In genomic region chr14:24436355-24437019, GRCh38 we compare ENCODE assay signal across 8 cellular contexts. TPM values are rescaled to one million over a fixed set of nuclear protein-coding genes. Genes with fewer than 3 reads are reported as not detected.
DNase-seq lines count a peak whose midpoint lies in the region; ATAC-seq and TF ChIP-seq lines count a peak whose summit lies in the region.

No MANE protein-coding gene starts in this region.

- H3K4me3 ChIP-seq in DOHH2 (ENCODE audit: low read length) (peak overlapping the region; percentile 53), HEK293 (ENCODE audit: low read depth, low read length) (no peak overlapping the region), fibroblast of lung (replicated peaks in 1 of 4; ENCODE audit: control extremely low read depth in 1 of 4, insufficient read depth in 1 of 4, low read depth in 3 of 4, low read length in 4 of 4) (no peak overlapping the region)

- H3K36me3 ChIP-seq in DOHH2 (ENCODE audit: control insufficient read depth, low read length): peaks cover 84% of the 10 kb centered on the region
- peaks cover 5 to 95% of the 10 kb centered on the region in 2 experiments for H3K36me3 ChIP-seq in HEK293 (ENCODE audit: control insufficient read depth in 2 of 2, insufficient read depth in 1 of 2, low read length in 2 of 2)
- peaks cover 40% of the 10 kb centered on the region for H3K36me3 ChIP-seq in fibroblast of lung (ENCODE audit: control insufficient read depth, insufficient read depth, low read length)

- no peaks in the 10 kb centered on the region for H3K9me3 ChIP-seq in DOHH2 (ENCODE audit: control insufficient read depth, insufficient read depth, low read length)
- H3K9me3 ChIP-seq in HEK293 (ENCODE audit: control insufficient read depth, insufficient read depth, low read depth, low read length): no peaks in the 10 kb centered on the region
- no peaks in the 10 kb centered on the region for H3K9me3 ChIP-seq in fibroblast of lung (ENCODE audit: control insufficient read depth, insufficient read depth, low read depth, low read length)

- DNase-seq in NCI-H226: peak; percentile 31
- peak; percentile 56 for DNase-seq in activated CD4-positive, alpha-beta memory T cell treated with anti-CD3 and anti-CD28 coated beads for 36 hours
- peak; percentile 61 to 87 for DNase-seq in fibroblast of lung (ENCODE audit: low read depth in 2 of 2)
- peak; percentile 39 for DNase-seq in nephron progenitor cell
- no peak for DNase-seq in NK-92 (lab: John Stamatoyannopoulos, UW; ENCODE audit: unreplicated experiment)

- no peaks in the 10 kb centered on the region for H3K27me3 Mint-ChIP-seq in activated CD4-positive, alpha-beta memory T cell treated with anti-CD3 and anti-CD28 coated beads for 36 hours
- peaks cover 2% of the 10 kb centered on the region for H3K27me3 Mint-ChIP-seq in nephron progenitor cell (ENCODE audit: low read depth, poor library complexity)

- POLR2A ChIA-PET in HEK293 (lab: Yijun Ruan, JAX): interaction anchor here (0.9 to 2.9 kb wide), 11 partner anchors 58 to 248 kb away, joined by 3 to 11 read pairs (median 4); partner anchors contain the start of genes IPO4 and TINF2
- POLR2A ChIA-PET in activated CD4-positive, alpha-beta memory T cell treated with anti-CD3 and anti-CD28 coated beads for 36 hours (lab: Charles Lee): interaction anchor here (0.9 to 1.9 kb wide), 5 partner anchors 9 to 125 kb away, joined by 3 to 9 read pairs (median 5); partner anchors contain the start of gene LTB4R

- no peaks in the 10 kb centered on the region for H3K9me2 ChIP-seq in DOHH2 (replicated peaks; ENCODE audit: control insufficient read depth, low read length)

- intact Hi-C loops in activated CD4-positive, alpha-beta memory T cell treated with anti-CD3 and anti-CD28 coated beads for 36 hours (cut with micrococcal nuclease): loop anchor here (1.0 kb wide), 1 partner anchor 104 kb away; no protein-coding TSS in a partner anchor

- ATAC-seq in GM21717 (IDR thresholded peaks at IDR 0.05; ENCODE audit: unreplicated experiment): no peak

- peaks cover 3% of the 10 kb centered on the region; the same call in 1 of the 2 replicates for H4K20me1 ChIP-seq in DOHH2 (ENCODE audit: control insufficient read depth, insufficient read depth, low read depth, low read length)
- H4K20me1 ChIP-seq in fibroblast of lung (ENCODE audit: control insufficient read depth, extremely low read depth, insufficient read depth, low read length): no peaks in the 10 kb centered on the region

- H3K27me3 ChIP-seq in DOHH2 (ENCODE audit: control insufficient read depth, low read length) (no peaks in the 10 kb centered on the region), fibroblast of lung (ENCODE audit: control insufficient read depth, insufficient read depth, low read length) (no peaks in the 10 kb centered on the region)

- TF ChIP-seq CTCF in DOHH2 (IDR thresholded peaks at IDR 0.05; ENCODE audit: low read depth, low read length, poor library complexity, severe bottlenecking): peak; percentile 89
- no peak for TF ChIP-seq CTCF in HEK293 (tag by site-specific recombination; IDR thresholded peaks at IDR 0.05)
- peak; percentile 80 to 83 for TF ChIP-seq CTCF in fibroblast of lung (conservative IDR thresholded peaks at IDR 0.05 in 1 of 2, IDR thresholded peaks at IDR 0.05 in 1 of 2; ENCODE audit: low read depth in 1 of 2, low read length in 2 of 2)
- peak; percentile 74 for TF ChIP-seq CTCF in nephron progenitor cell (IDR thresholded peaks at IDR 0.05)

- H3F3A ChIP-seq in DOHH2 (ENCODE audit: control insufficient read depth, insufficient read depth): peaks cover 3% of the 10 kb centered on the region; the same call in 1 of the 2 replicates

- no peak overlapping the region for H3K9ac ChIP-seq in fibroblast of lung (ENCODE audit: insufficient read depth, low read length)

- H3K4me1 Mint-ChIP-seq in activated CD4-positive, alpha-beta memory T cell treated with anti-CD3 and anti-CD28 coated beads for 36 hours (ENCODE audit: low read depth): peaks cover 54% of the 10 kb centered on the region
- peaks cover 46% of the 10 kb centered on the region for H3K4me1 Mint-ChIP-seq in nephron progenitor cell

- H3K27ac ChIP-seq in DOHH2 (ENCODE audit: low read depth, low read length) (peak overlapping the region; percentile 72), HEK293 (ENCODE audit: extremely low read depth, low read depth, low read length) (no peak overlapping the region), fibroblast of lung (ENCODE audit: insufficient read depth, low read length) (no peak overlapping the region)

- H3K36me3 Mint-ChIP-seq in activated CD4-positive, alpha-beta memory T cell treated with anti-CD3 and anti-CD28 coated beads for 36 hours: peaks cover 51% of the 10 kb centered on the region
- peaks cover 48% of the 10 kb centered on the region for H3K36me3 Mint-ChIP-seq in nephron progenitor cell (ENCODE audit: low read depth)

- peak overlapping the region; percentile 70 for H3K4me2 ChIP-seq in DOHH2 (ENCODE audit: low read length)
- H3K4me2 ChIP-seq in fibroblast of lung (ENCODE audit: extremely low read depth, insufficient read depth, low read length): no peak overlapping the region

- CTCF ChIA-PET in HEK293 (lab: Yijun Ruan, JAX): interaction anchor here (0.5 to 13.9 kb wide), 28 partner anchors 10 to 1517 kb away, joined by 3 to 468 read pairs (median 4); partner anchors contain the start of genes ADCY4, CIDEB, EMC9 and TINF2
- CTCF ChIA-PET in activated CD4-positive, alpha-beta memory T cell treated with anti-CD3 and anti-CD28 coated beads for 36 hours (lab: Charles Lee): interaction anchor here (0.5 to 21.1 kb wide), 21 partner anchors 8 to 328 kb away, joined by 3 to 968 read pairs (median 4); partner anchors contain the start of genes ADCY4, CHMP4A, CIDEB and LTB4R

- H3K4me1 ChIP-seq in DOHH2 (ENCODE audit: control insufficient read depth, low read length) (peaks cover 43% of the 10 kb centered on the region), HEK293 (ENCODE audit: control insufficient read depth, insufficient read depth, low read length) (peaks cover 3% of the 10 kb centered on the region; the same call in 1 of the 2 replicates), fibroblast of lung (ENCODE audit: control insufficient read depth, extremely low read depth, insufficient read depth, low read length) (peaks cover 11% of the 10 kb centered on the region)

- no peaks in the 10 kb centered on the region for H3K9me3 Mint-ChIP-seq in activated CD4-positive, alpha-beta memory T cell treated with anti-CD3 and anti-CD28 coated beads for 36 hours
- no peaks in the 10 kb centered on the region for H3K9me3 Mint-ChIP-seq in nephron progenitor cell

- no peak overlapping the region for H2AFZ ChIP-seq in fibroblast of lung (ENCODE audit: low read length)

- peak overlapping the region; percentile 78 for H3K27ac Mint-ChIP-seq in activated CD4-positive, alpha-beta memory T cell treated with anti-CD3 and anti-CD28 coated beads for 36 hours
- H3K27ac Mint-ChIP-seq in nephron progenitor cell: no peak overlapping the region

- H3K79me2 ChIP-seq in DOHH2 (ENCODE audit: control insufficient read depth, low read length): peaks cover 30% of the 10 kb centered on the region
- peaks cover 17% of the 10 kb centered on the region for H3K79me2 ChIP-seq in fibroblast of lung (ENCODE audit: control insufficient read depth, insufficient read depth, low read length)

- no peak overlapping the region for H3K4me3 Mint-ChIP-seq in activated CD4-positive, alpha-beta memory T cell treated with anti-CD3 and anti-CD28 coated beads for 36 hours
- H3K4me3 Mint-ChIP-seq in nephron progenitor cell: no peak overlapping the region

TF ChIP-seq in HEK293, 187 proteins besides CTCF, POLR2A, EP300 and RAD21 (continues in another document):
- TF ChIP-seq ZNF561 (tag by site-specific recombination; IDR thresholded peaks at IDR 0.05; ENCODE audit: borderline replicate concordance) (0 out of 2 replicates have a peak, but pooled peaks have one; percentile 30), ZBTB1 (tag by site-specific recombination; IDR thresholded peaks at IDR 0.05) (no peak)

RNA-seq across cellular contexts. Expression of gene SDR39U1, which starts 6.1 kb away (rescaled TPM):
- total RNA-seq in activated CD4-positive, alpha-beta memory T cell treated with anti-CD3 and anti-CD28 coated beads for 36 hours: 10 to 100 TPM; 36.2 to 43.8 TPM
- total RNA-seq in fibroblast of lung: 8.7 and 9.9 TPM in 2 replicates
- 24.7 and 31.9 TPM in 2 replicates for polyA plus RNA-seq in fibroblast of lung
- 25.2 and 37.5 TPM in 2 replicates for polyA plus RNA-seq in fibroblast of lung (2012)
- polyA minus RNA-seq in fibroblast of lung (ENCODE audit: low replicate concordance): 7.0 and 17.0 TPM in 2 replicates

RNA-seq across cellular contexts. Expression of gene KHNYN, which starts 6.7 kb away (rescaled TPM):
- total RNA-seq in activated CD4-positive, alpha-beta memory T cell treated with anti-CD3 and anti-CD28 coated beads for 36 hours: 10 to 100 TPM; 62.5 to 62.9 TPM
- 55.2 and 61.1 TPM in 2 replicates for total RNA-seq in fibroblast of lung
- 12.2 and 14.6 TPM in 2 replicates for polyA plus RNA-seq in fibroblast of lung
- 23.3 and 23.5 TPM in 2 replicates for polyA plus RNA-seq in fibroblast of lung (2012)
- polyA minus RNA-seq in fibroblast of lung (ENCODE audit: low replicate concordance): 27.4 and 33.6 TPM in 2 replicates

RNA-seq across cellular contexts. Expression of gene CBLN3, which starts 7.0 kb away (rescaled TPM):
- 1 to 10 TPM; 8.6 to 9.3 TPM for total RNA-seq in activated CD4-positive, alpha-beta memory T cell treated with anti-CD3 and anti-CD28 coated beads for 36 hours
- 2.6 and 5.3 TPM in 2 replicates for total RNA-seq in fibroblast of lung
- 2.6 and 2.7 TPM in 2 replicates for polyA plus RNA-seq in fibroblast of lung
- 3.2 and 4.9 TPM in 2 replicates for polyA plus RNA-seq in fibroblast of lung (2012)
- 1.6 and 11.8 TPM in 2 replicates for polyA minus RNA-seq in fibroblast of lung (ENCODE audit: low replicate concordance)

RNA-seq across cellular contexts. Expression of gene NYNRIN, which starts 37.7 kb away (rescaled TPM):
- under 1 TPM; 0.02 to 0.22 TPM for total RNA-seq in activated CD4-positive, alpha-beta memory T cell treated with anti-CD3 and anti-CD28 coated beads for 36 hours
- 8.2 and 16.2 TPM in 2 replicates for total RNA-seq in fibroblast of lung
- 7.2 and 7.7 TPM in 2 replicates for polyA plus RNA-seq in fibroblast of lung
- polyA plus RNA-seq in fibroblast of lung (2012): 7.5 and 10.6 TPM in 2 replicates
- 33.7 and 51.2 TPM in 2 replicates for polyA minus RNA-seq in fibroblast of lung (ENCODE audit: low replicate concordance)
